In the genomic region with DNA sequence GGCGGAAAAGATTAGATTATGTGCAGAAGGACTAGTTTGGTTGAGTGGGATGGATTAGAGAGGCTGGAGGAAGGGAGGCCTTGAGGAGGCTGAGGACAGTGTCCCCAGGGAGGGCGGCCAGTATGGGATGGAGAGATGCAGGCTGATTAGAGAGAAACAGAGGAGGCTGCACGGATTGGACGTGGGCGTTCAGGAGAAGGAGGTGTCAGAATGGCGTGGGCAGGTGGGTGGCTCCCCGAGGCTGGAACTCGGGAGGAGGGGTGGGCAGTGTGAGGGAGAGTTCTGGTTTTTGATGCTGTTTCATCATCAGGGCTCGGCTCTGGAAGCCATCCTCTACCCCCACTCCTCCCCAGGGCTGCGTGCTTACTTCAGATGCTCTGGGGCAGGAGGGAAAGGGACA, we compare ENCODE assay signal across 31 cellular contexts. TPM values are rescaled to one million over a fixed set of nuclear protein-coding genes. Genes with fewer than 3 reads are reported as not detected.
"Had no signal": no experiment of that assay in that cellular context is flagged by ENCODE, and none has a peak within 500 bp of the region (broad histone marks: within the 10 kb centered on the region; RNA-seq: fewer than 3 reads in every experiment).

No MANE protein-coding gene starts in this region.

- H3K27me3 ChIP-seq: ascending aorta, cardiac muscle cell, pancreas, right atrium auricular region, tibial nerve had no signal

- H3K4me2 ChIP-seq: smooth muscle cell had no signal

- H3K4me3 Mint-ChIP-seq: activated CD4-positive, alpha-beta memory T cell treated with anti-CD3 and anti-CD28 coated beads, Interleukin-2, amount 10 ng/mL, durations not matched to agents 7 days and 5 days; activated T-cell treated with anti-CD3 and anti-CD28 coated beads, Interleukin-2, amount 50 U/mL, for 4 hours; brain; effector memory CD8-positive, alpha-beta T cell; immature natural killer cell; nephron had no signal

- H3K27ac ChIP-seq: ascending aorta, cardiac muscle cell, coronary artery, gastroesophageal sphincter, pancreas, prostate gland, right atrium auricular region, tibial nerve, VCaP had no signal

- H3K9me3 Mint-ChIP-seq: activated CD4-positive, alpha-beta memory T cell treated with anti-CD3 and anti-CD28 coated beads, Interleukin-2, amount 10 ng/mL, durations not matched to agents 7 days and 5 days; activated T-cell treated with anti-CD3 and anti-CD28 coated beads, Interleukin-2, amount 50 U/mL, for 4 hours; effector memory CD8-positive, alpha-beta T cell; immature natural killer cell; nephron had no signal

- ATAC-seq: effector memory CD8-positive, alpha-beta T cell; gastroesophageal sphincter; left colon; pancreas had no signal

- H3K4me1 ChIP-seq: ascending aorta, gastroesophageal sphincter, pancreas, prostate gland, right atrium auricular region, tibial nerve had no signal

- DNase-seq: activated CD4-positive, alpha-beta memory T cell treated with anti-CD3 and anti-CD28 coated beads, Interleukin-2, amount 10 ng/mL, durations not matched to agents 7 days and 5 days; activated CD4-positive, alpha-beta T cell treated with anti-CD3 and anti-CD28 coated beads for 48 hours; activated CD8-positive, alpha-beta memory T cell treated with anti-CD3 and anti-CD28 coated beads, Interleukin-2, amount 50 U/mL, for 48 hours; activated naive CD4-positive, alpha-beta T cell; activated T-cell treated with anti-CD3 and anti-CD28 coated beads, Interleukin-2, amount 50 U/mL, for 4 hours; effector memory CD8-positive, alpha-beta T cell; hypothalamus; immature natural killer cell; kidney; left colon; mammary epithelial cell; pancreas; stimulated activated CD4-positive, alpha-beta T cell treated with anti-CD3 and anti-CD28 coated beads, Interleukin-1b, Interleukin-23, amount 100 ng/mL, for 48 hours; stimulated activated naive CD4-positive, alpha-beta T cell; T-helper 1 cell had no signal

- H3K4me1 Mint-ChIP-seq: nephron had no signal

- H3K9me3 ChIP-seq: ascending aorta, gastroesophageal sphincter, pancreas, prostate gland, right atrium auricular region had no signal

- H3K4me3 ChIP-seq: ascending aorta, cardiac muscle cell, coronary artery, gastroesophageal sphincter, pancreas, prostate gland, right atrium auricular region, smooth muscle cell, tibial nerve had no signal

- H3K27ac Mint-ChIP-seq: activated CD4-positive, alpha-beta memory T cell treated with anti-CD3 and anti-CD28 coated beads, Interleukin-2, amount 10 ng/mL, durations not matched to agents 7 days and 5 days; activated naive CD4-positive, alpha-beta T cell treated with anti-CD3 and anti-CD28 coated beads, Interleukin-2, amount 50 U/mL, for 72 hours; brain; effector memory CD8-positive, alpha-beta T cell; nephron had no signal

- H3K36me3 ChIP-seq: ascending aorta, cardiac muscle cell, gastroesophageal sphincter, pancreas, prostate gland, right atrium auricular region, tibial nerve had no signal

- H3K36me3 Mint-ChIP-seq: activated naive CD4-positive, alpha-beta T cell treated with anti-CD3 and anti-CD28 coated beads, Interleukin-2, amount 50 U/mL, for 72 hours; brain; immature natural killer cell had no signal

RNA-seq across cellular contexts. Expression of gene CDHR2, which starts 13.0 kb away (rescaled TPM):
- total RNA-seq: ascending aorta, endothelial cell of umbilical vein, fibroblast of villous mesenchyme, tibial nerve, urinary bladder had no signal
- polyA plus RNA-seq: endothelial cell of umbilical vein, fibroblast of lung, immature natural killer cell, smooth muscle cell, urinary bladder had no signal

RNA-seq across cellular contexts. Expression of gene GPRIN1, which starts 47.8 kb away (rescaled TPM):
- total RNA-seq: ascending aorta had no signal
